ENCODE assay signal across 1 cellular context in genomic region chr11:126834149-126834548, GRCh38.
TF ChIP-seq lines count a peak whose summit lies in the region.

No MANE protein-coding gene starts in this region.

TF ChIP-seq in K562, 482 proteins besides CTCF, POLR2A, EP300 and RAD21:
- TF ChIP-seq KLF16 (IDR thresholded peaks at IDR 0.05), result no peak
- TF ChIP-seq FOSL1 (tag; conservative IDR thresholded peaks at IDR 0.05), result 0 out of 2 replicates have a peak, but pooled peaks have one; percentile 27
